In the genomic region with DNA sequence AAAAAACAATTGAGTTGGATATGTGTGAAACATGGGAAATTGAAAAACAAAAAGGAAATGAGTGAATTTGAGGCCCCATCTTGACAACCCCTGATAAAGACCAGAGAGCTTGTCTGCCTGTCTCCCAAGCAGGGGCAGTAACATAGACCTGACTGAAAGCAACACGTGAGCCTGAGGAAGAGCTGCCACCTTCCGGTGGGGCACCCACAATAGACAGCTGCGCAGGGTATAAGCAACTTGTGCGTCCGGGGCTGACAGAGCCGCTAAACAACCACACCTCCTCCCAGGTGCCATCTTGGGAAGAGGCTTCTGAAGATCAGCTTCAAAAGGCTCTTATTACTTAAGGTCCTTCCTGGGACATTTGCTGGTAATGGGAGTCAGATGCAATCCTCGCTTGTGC, we compare ENCODE assay signal across 1 cellular context.
TF ChIP-seq lines count a peak whose summit lies in the region.

No MANE protein-coding gene starts in this region.

TF ChIP-seq in SK-N-SH treated with all-trans-retinoic acid at 6 μM for 48 hours, 23 proteins besides CTCF, POLR2A, EP300 and RAD21 (continued from another document):
- TF ChIP-seq CSRNP3 (CRISPR knock-in tag; IDR thresholded peaks at IDR 0.05) (no peak), GLIS3 (CRISPR knock-in tag; IDR thresholded peaks at IDR 0.05) (no peak), ZNF565 (CRISPR knock-in tag; conservative IDR thresholded peaks at IDR 0.05; ENCODE audit: low read depth) (no peak)
